In genomic region chr10:117552759-117553158, GRCh38 we compare ENCODE assay signal across 18 cellular contexts. TPM values are rescaled to one million over a fixed set of nuclear protein-coding genes. Genes with fewer than 3 reads are reported as not detected.
DNase-seq lines count a peak whose midpoint lies in the region; ATAC-seq, FAIRE-seq and TF ChIP-seq lines count a peak whose summit lies in the region.
"Had no signal": no experiment of that assay in that cellular context is flagged by ENCODE, and none has a peak within 500 bp of the region (broad histone marks: within the 10 kb centered on the region; RNA-seq: fewer than 3 reads in every experiment).

No MANE protein-coding gene starts in this region.

- TF ChIP-seq CTCF in GM12878 (IDR thresholded peaks at IDR 0.05 in 2 of 3, conservative IDR thresholded peaks at IDR 0.05 in 1 of 3; ENCODE audit: control insufficient read depth in 2 of 3, extremely low read depth in 1 of 3, insufficient read depth in 1 of 3, low read depth in 3 of 3, low read length in 3 of 3): no peak
- no peak for TF ChIP-seq CTCF in kidney epithelial cell (IDR thresholded peaks at IDR 0.05; ENCODE audit: insufficient read depth, low read length, poor library complexity, severe bottlenecking)

- no peak for TF ChIP-seq POLR2A in GM12878 (IDR thresholded peaks at IDR 0.05; ENCODE audit: low read depth, low read length)

- H3K27ac Mint-ChIP-seq in activated T-cell treated with anti-CD3 and anti-CD28 coated beads, Interleukin-2, amount 50 U/mL, for 24 hours: peak overlapping the region; percentile 69
- peak overlapping the region; percentile 79 for H3K27ac Mint-ChIP-seq in stimulated activated naive B cell treated with anti-CD40 and anti-IgM and Interleukin-4, amounts not matched to agents 10 μg/mL and 1 μg/mL and 100 μg/mL, for 72 hours
- H3K27ac Mint-ChIP-seq: dendritic cell treated with granulocyte-macrophage colony-stimulating factor and Interleukin-4, amounts not matched to agents 40 ng/mL and 50 ng/mL, for 4 days; memory B cell had no signal

- ATAC-seq in GM12878: no peak
- ATAC-seq in stimulated activated naive B cell treated with anti-CD40 and anti-IgM and Interleukin-4, amounts not matched to agents 10 μg/mL and 1 μg/mL and 100 μg/mL, for 72 hours (replicated peaks): no peak
- no peak for ATAC-seq in HG03095 (IDR thresholded peaks at IDR 0.05; ENCODE audit: unreplicated experiment)
- ATAC-seq in GM19395 (IDR thresholded peaks at IDR 0.05; ENCODE audit: unreplicated experiment): no peak
- ATAC-seq: activated CD4-positive, CD25-positive, alpha-beta regulatory T cell treated with anti-CD3 and anti-CD28 coated beads, Interleukin-2, amount 50 U/mL, for 24 hours had no signal

- no peak overlapping the region for H3K4me2 ChIP-seq in GM12878 (ENCODE audit: control insufficient read depth, insufficient read depth)

- in situ Hi-C loops in GM12878 (cut with MboI): no loop called here

- no peak overlapping the region for H3K4me3 Mint-ChIP-seq in activated T-cell treated with anti-CD3 and anti-CD28 coated beads, Interleukin-2, amount 50 U/mL, for 24 hours
- H3K4me3 Mint-ChIP-seq in stimulated activated naive B cell treated with anti-CD40 and anti-IgM and Interleukin-4, amounts not matched to agents 10 μg/mL and 1 μg/mL and 100 μg/mL, for 72 hours: peak overlapping the region in 1 of 2 donors; percentile 45
- H3K4me3 Mint-ChIP-seq: dendritic cell treated with granulocyte-macrophage colony-stimulating factor and Interleukin-4, amounts not matched to agents 40 ng/mL and 50 ng/mL, for 4 days; memory B cell had no signal

- H3K9ac ChIP-seq in GM12878 (ENCODE audit: control insufficient read depth, insufficient read depth, low read length): no peak overlapping the region

- CTCF ChIA-PET in GM12878 (lab: Yijun Ruan, JAX): no interaction called here

- WGBS in GM12878 (ENCODE audit: insufficient coverage, insufficient replicate concordance, low lambda C conversion rate, missing lambda C conversion rate): 18% methylated on average over 14 of the region's 14 CpGs

- no peaks in the 10 kb centered on the region; the same call in 2 of the 3 replicates for H3K9me3 ChIP-seq in GM12878 (replicated peaks; ENCODE audit: control insufficient read depth, insufficient read depth, low read length)

- H3K36me3 Mint-ChIP-seq in activated T-cell treated with anti-CD3 and anti-CD28 coated beads, Interleukin-2, amount 50 U/mL, for 24 hours (ENCODE audit: low read depth): no peaks in the 10 kb centered on the region
- H3K36me3 Mint-ChIP-seq in stimulated activated naive B cell treated with anti-CD40 and anti-IgM and Interleukin-4, amounts not matched to agents 10 μg/mL and 1 μg/mL and 100 μg/mL, for 72 hours: peaks cover 3 to 5% of the 10 kb centered on the region in 2 donors

- H3K27ac ChIP-seq in GM12878 (ENCODE audit: control insufficient read depth, insufficient read depth): no peak overlapping the region

- no peak for TF ChIP-seq RAD21 in GM12878 (IDR thresholded peaks at IDR 0.05; ENCODE audit: insufficient read depth, low read depth, low read length)

- no TSS peak for BruUV-seq in GM12878 (replicated peaks; lab: Mats Ljungman, UMichigan)

- no peaks in the 10 kb centered on the region for H3K79me2 ChIP-seq in GM12878 (ENCODE audit: control insufficient read depth, insufficient read depth, low read length)

- peaks cover 22% of the 10 kb centered on the region for H3K4me1 Mint-ChIP-seq in activated T-cell treated with anti-CD3 and anti-CD28 coated beads, Interleukin-2, amount 50 U/mL, for 24 hours (ENCODE audit: low read depth)
- H3K4me1 Mint-ChIP-seq in stimulated activated naive B cell treated with anti-CD40 and anti-IgM and Interleukin-4, amounts not matched to agents 10 μg/mL and 1 μg/mL and 100 μg/mL, for 72 hours: peaks cover 13 to 15% of the 10 kb centered on the region in 2 donors

- H3K9me3 Mint-ChIP-seq in activated T-cell treated with anti-CD3 and anti-CD28 coated beads, Interleukin-2, amount 50 U/mL, for 24 hours: no peaks in the 10 kb centered on the region
- H3K9me3 Mint-ChIP-seq in stimulated activated naive B cell treated with anti-CD40 and anti-IgM and Interleukin-4, amounts not matched to agents 10 μg/mL and 1 μg/mL and 100 μg/mL, for 72 hours: no peaks in the 10 kb centered on the region
- H3K9me3 Mint-ChIP-seq: dendritic cell treated with granulocyte-macrophage colony-stimulating factor and Interleukin-4, amounts not matched to agents 40 ng/mL and 50 ng/mL, for 4 days; memory B cell had no signal

- H3K4me1 ChIP-seq in GM12878 (ENCODE audit: control insufficient read depth, insufficient read depth, low read length): no peaks in the 10 kb centered on the region

- H3K27me3 ChIP-seq in GM12878 (replicated peaks in 1 of 2; ENCODE audit: control insufficient read depth in 2 of 2, insufficient read depth in 2 of 2, low read length in 1 of 2) (peaks cover 22 to 26% of the 10 kb centered on the region in 2 experiments), kidney epithelial cell (ENCODE audit: control insufficient read depth, insufficient read depth, low read length) (peaks cover 2% of the 10 kb centered on the region)

- no peaks in the 10 kb centered on the region; the same call in 1 of the 2 replicates for H4K20me1 ChIP-seq in GM12878 (ENCODE audit: control insufficient read depth, insufficient read depth)

- SMC1A ChIA-PET in GM12878 (lab: Charles Lee; ENCODE audit: uncharacterized antibody, unreplicated experiment): no interaction called here

- RAD21 ChIA-PET in GM12878 (lab: Charles Lee; ENCODE audit: unreplicated experiment): no interaction called here

- no peak for FAIRE-seq in GM12878 (lab: Jason Lieb, UNC)

- intact Hi-C loops in GM12878 (cut with micrococcal nuclease; ENCODE audit: unreplicated experiment): loop anchor here (5.0 kb wide), 1 partner anchor 210 kb away; no protein-coding TSS in a partner anchor

- H3K4me3 ChIP-seq in GM12878 (no peak overlapping the region), kidney epithelial cell (ENCODE audit: low read depth, low read length) (peak overlapping the region; percentile 27)

- no peak for DNase-seq in activated T-cell treated with anti-CD3 and anti-CD28 coated beads, Interleukin-2, amount 50 U/mL, for 24 hours
- DNase-seq in activated T-cell treated with anti-CD3 and anti-CD28 coated beads, Interleukin-2, amount 50 U/mL, for 48 hours: no peak
- no peak for DNase-seq in GM12878 (ENCODE audit: low read depth, low spot score)
- no peak for DNase-seq in kidney epithelial cell (ENCODE audit: low read depth)
- no peak for DNase-seq in stimulated activated naive B cell treated with anti-CD40 and anti-IgM and Interleukin-4, amounts not matched to agents 10 μg/mL and 1 μg/mL and 100 μg/mL, for 72 hours
- no peak for DNase-seq in SK-N-DZ (ENCODE audit: low spot score)
- DNase-seq: ACHN; activated T-cell treated with anti-CD3 and anti-CD28 coated beads for 4 hours; GF-D8; Kasumi-1; NCI-H1436; NK-92 treated with Interleukin-12 subunit alpha and Interleukin-12 subunit beta, amount 100 ng/mL, for 24 hours had no signal

- no peak for TF ChIP-seq EP300 in GM12878 (IDR thresholded peaks at IDR 0.05; ENCODE audit: borderline replicate concordance in 1 of 2, control insufficient read depth in 1 of 2, low read depth in 2 of 2, low read length in 2 of 2)

- H2AFZ ChIP-seq in GM12878 (ENCODE audit: control insufficient read depth, low read depth, low read length): no peak overlapping the region

- H3K36me3 ChIP-seq in GM12878 (ENCODE audit: control insufficient read depth in 2 of 2, insufficient read depth in 2 of 2, low read length in 1 of 2) (no peaks in the 10 kb centered on the region), kidney epithelial cell (ENCODE audit: control insufficient read depth, insufficient read depth, low read length) (no peaks in the 10 kb centered on the region)

- POLR2A ChIA-PET in GM12878 (lab: Charles Lee): interaction anchor here (0.6 kb wide), 1 partner anchor 78 kb away, joined by 5 read pairs; no protein-coding TSS in a partner anchor

- H3K27me3 Mint-ChIP-seq in activated T-cell treated with anti-CD3 and anti-CD28 coated beads, Interleukin-2, amount 50 U/mL, for 24 hours: peaks cover 91% of the 10 kb centered on the region
- peaks cover 68 to 76% of the 10 kb centered on the region in 2 donors for H3K27me3 Mint-ChIP-seq in stimulated activated naive B cell treated with anti-CD40 and anti-IgM and Interleukin-4, amounts not matched to agents 10 μg/mL and 1 μg/mL and 100 μg/mL, for 72 hours

TF ChIP-seq in GM12878, 131 proteins besides CTCF, POLR2A, EP300 and RAD21:
- TF ChIP-seq EZH2 (IDR thresholded peaks at IDR 0.05; ENCODE audit: borderline replicate concordance, control insufficient read depth, low read depth, low read length): 0 out of 2 replicates have a peak, but pooled peaks have one; percentile 23
- TF ChIP-seq ATF2 (IDR thresholded peaks at IDR 0.05; ENCODE audit: low read length): no peak

RNA-seq across cellular contexts. Expression of gene EMX2, which starts 10.2 kb away (rescaled TPM):
- total RNA-seq in GM12878 (2013; cell fraction: nucleolus; rRNA removed): 0.86 and 0.91 TPM in 2 replicates
- total RNA-seq in GM12878 (2014; rRNA removed) (not detected in 2 replicates), GM12878 (2014; rRNA removed; fragmentation: Illumina TruSeq; extraction: Trizol) (not detected in 2 replicates), GM12878 (2021) (not detected in 2 replicates), kidney epithelial cell (4.1 and 6.1 TPM in 2 replicates)
- polyA plus RNA-seq in GM12878 (2011; ENCODE audit: low read depth): not detected
- polyA plus RNA-seq in GM12878 (2011; rRNA removed) (0.12 and 0.22 TPM in 2 replicates), GM12878 (2014; fragmentation: Illumina TruSeq; extraction: Trizol) (not detected in 2 replicates), GM12878 (2014; fragmentation: Nextera tagmentation; extraction: Ambion mirVana) (not detected), GM12878 (2014; rRNA removed) (not detected in 2 replicates), GM12878 (2016; fragmentation: Nextera tagmentation; extraction: Ambion mirVana) (not detected)
- polyA plus RNA-seq in GM12878 (2011; cell fraction: cytosol; rRNA removed): 0.06 TPM in 1 of 2 replicates, not detected in the other
- polyA plus RNA-seq in GM12878 (2011; cell fraction: nucleus; rRNA removed): not detected in 2 replicates
- not detected in 2 replicates for polyA plus RNA-seq in GM12878 (2012)
- not detected in 2 replicates for polyA minus RNA-seq in GM12878 (2011; rRNA and poly(A)+ RNA removed)
- not detected in 2 replicates for polyA minus RNA-seq in GM12878 (2011; cell fraction: cytosol; rRNA and poly(A)+ RNA removed)
- not detected in 2 replicates for polyA minus RNA-seq in GM12878 (2011; cell fraction: nucleus; rRNA and poly(A)+ RNA removed)
- not detected in 2 replicates for polyA plus RNA-seq in SK-N-DZ (2014; cell fraction: cytosol; rRNA removed)
- not detected in 2 replicates for polyA plus RNA-seq in SK-N-DZ (2014; cell fraction: nucleus; rRNA removed)
- total RNA-seq: T-helper 1 cell treated with Interleukin-12 subunit alpha and Interleukin-12 subunit beta and Interleukin-4 antibody, amounts not matched to agents 30 ng/mL and 1 ng/mL, for 36 hours had no signal
